9 cellular contexts compared by ENCODE assay signal in the genomic region with DNA sequence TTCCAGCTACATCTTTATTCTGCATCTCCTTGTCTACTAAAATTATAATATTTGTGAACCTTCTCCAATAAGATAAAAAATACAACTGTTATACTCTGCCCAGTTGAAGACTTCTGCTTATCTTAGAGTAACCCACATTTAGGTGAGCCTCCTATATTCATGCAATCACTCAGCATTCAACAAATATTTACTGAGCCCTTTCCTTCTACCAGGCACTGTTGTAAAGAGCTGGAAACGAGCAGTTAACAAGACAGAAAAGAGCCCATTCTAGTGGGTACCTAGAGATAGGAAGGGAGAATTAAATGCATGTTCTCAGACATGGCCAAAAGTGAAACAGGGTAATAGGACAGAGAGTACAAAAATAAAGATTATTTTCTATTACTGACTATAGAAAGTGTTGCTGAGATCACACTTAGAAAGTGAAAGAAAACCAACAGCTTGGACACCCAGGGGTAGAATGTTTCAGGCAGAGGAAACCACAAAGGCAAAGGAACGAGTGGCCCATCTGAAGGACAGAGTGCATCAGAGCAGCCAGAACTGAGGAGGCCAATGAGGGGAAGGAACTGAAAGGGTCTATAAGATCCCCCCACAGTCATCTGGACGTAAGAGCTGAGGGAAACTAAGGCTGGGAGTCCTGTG. TPM values are rescaled to one million over a fixed set of nuclear protein-coding genes. Genes with fewer than 3 reads are reported as not detected.
DNase-seq lines count a peak whose midpoint lies in the region; ATAC-seq and TF ChIP-seq lines count a peak whose summit lies in the region.
"Had no signal": no experiment of that assay in that cellular context is flagged by ENCODE, and none has a peak within 500 bp of the region (broad histone marks: within the 10 kb centered on the region; RNA-seq: fewer than 3 reads in every experiment).

No MANE protein-coding gene starts in this region.

- no peak for TF ChIP-seq CTCF in GM13977 (IDR thresholded peaks at IDR 0.05; ENCODE audit: extremely low read depth, insufficient read depth, missing control alignments)
- no peak for TF ChIP-seq CTCF in omental fat pad (IDR thresholded peaks at IDR 0.05)

- no peaks in the 10 kb centered on the region for H3K27me3 Mint-ChIP-seq in T-cell

- CTCF ChIA-PET in T-cell (lab: Charles Lee), result interaction anchor here in 1 of 2 donors (0.6 kb wide), 1 partner anchor 376 kb away, joined by 3 read pairs; no protein-coding TSS in a partner anchor

- POLR2A ChIA-PET in T-cell (lab: Charles Lee), result no interaction called here

- H3K4me1 Mint-ChIP-seq in T-cell, result peaks cover 35 to 44% (median 39%) of the 10 kb centered on the region in 3 donors

- in situ Hi-C loops in GM13977 (cut with MboI; ENCODE audit: low pct_unique_long_range_greater_than_20kb, low sequenced_read_pairs, unreplicated experiment), result no loop called here

- peak; percentile 99 for ATAC-seq in GM19455 (IDR thresholded peaks at IDR 0.05; ENCODE audit: unreplicated experiment)
- ATAC-seq in HG03045 (IDR thresholded peaks at IDR 0.05; ENCODE audit: unreplicated experiment), result peak; percentile 96
- no peak for ATAC-seq in omental fat pad (ENCODE audit: low FRiP score)
- ATAC-seq in T-cell (replicated peaks in 1 of 4), result no peak

- H3K36me3 Mint-ChIP-seq in T-cell, result no peaks in the 10 kb centered on the region

- H3K9me3 Mint-ChIP-seq in T-cell, result peaks cover 0 to 8% (median 2%) of the 10 kb centered on the region in 3 donors

- DNase-seq in GM13977 (ENCODE audit: low spot score) (peak; percentile 53), RPMI7951 (ENCODE audit: low read depth) (peak; percentile 9), omental fat pad (ENCODE audit: low spot score) (no peak), COLO668 (lab: John Stamatoyannopoulos, UW; ENCODE audit: unreplicated experiment) (no peak), T-cell (no peak)
- DNase-seq in stimulated activated CD8-positive, alpha-beta memory T cell treated with anti-CD3 and anti-CD28 coated beads, Interleukin-4, amount 100 ng/mL, for 48 hours, result no peak

- no peak overlapping the region for H3K4me3 Mint-ChIP-seq in T-cell

- no peak overlapping the region for H3K27ac Mint-ChIP-seq in T-cell

RNA-seq across cellular contexts. Expression of a gene that starts 50.8 kb away (rescaled TPM):
- not detected in 2 replicates for total RNA-seq in RPMI7951 (2014; rRNA removed; shearing (Covaris generic))
- total RNA-seq in omental fat pad, result not detected
- not detected for total RNA-seq in T-cell
- total RNA-seq: frontal cortex had no signal

Comparison
In these comparisons a context has a peak if more than half of its experiments do, and no peak if none do; other contexts are left out.
1. DNase-seq: peak in GM13977 (single experiment) and RPMI7951 (single experiment); none in omental fat pad (single experiment), stimulated activated CD8-positive, alpha-beta memory T cell treated with anti-CD3 and anti-CD28 coated beads, Interleukin-4, amount 100 ng/mL, for 48 hours (single experiment), COLO668 (single experiment) and T-cell (0 of 34).
2. ATAC-seq: peak in GM19455 (single experiment) and HG03045 (single experiment); none in omental fat pad (single experiment) and T-cell (0 of 4).